1 cellular context compared by ENCODE assay signal in the genomic region with DNA sequence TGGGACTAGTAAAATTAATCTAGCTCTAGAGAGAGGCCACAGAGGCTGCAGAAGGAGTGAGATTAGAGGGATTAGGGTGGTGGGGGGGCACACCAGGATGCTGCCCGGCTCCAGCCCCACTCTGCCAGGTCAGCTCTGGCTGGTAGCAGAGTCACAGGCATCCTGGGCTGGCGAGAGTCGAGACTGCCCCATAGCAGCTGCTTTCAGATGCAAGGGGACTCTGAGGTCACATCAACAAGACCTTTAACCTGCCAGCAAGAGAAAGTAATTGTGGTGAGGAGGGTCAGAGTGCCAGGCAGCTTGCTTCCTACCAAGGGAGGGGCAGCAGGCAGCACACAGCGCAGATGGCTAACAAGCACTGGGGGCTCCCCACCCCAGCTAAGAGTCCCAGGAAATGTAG.
TF ChIP-seq lines count a peak whose summit lies in the region.

No MANE protein-coding gene starts in this region.

TF ChIP-seq in HepG2, 621 proteins besides CTCF, POLR2A, EP300 and RAD21 (continued from another document and continues in another):
- TF ChIP-seq HDAC1 (CRISPR knock-in tag; IDR thresholded peaks at IDR 0.05) (peak; percentile 16; the same call in 1 of the 2 replicates), ZNF782 (CRISPR knock-in tag; IDR thresholded peaks at IDR 0.05; ENCODE audit: borderline replicate concordance) (no peak), KDM4B (CRISPR knock-in tag; IDR thresholded peaks at IDR 0.05) (no peak), RCOR2 (CRISPR knock-in tag; IDR thresholded peaks at IDR 0.05) (no peak), ZFAT (CRISPR knock-in tag; conservative IDR thresholded peaks at IDR 0.05) (no peak), HIVEP1 (CRISPR knock-in tag; IDR thresholded peaks at IDR 0.05) (no peak), PHF21A (CRISPR knock-in tag; IDR thresholded peaks at IDR 0.05) (peak; percentile 40; the same call in 1 of the 2 replicates), ZNF253 (CRISPR knock-in tag; IDR thresholded peaks at IDR 0.05; ENCODE audit: borderline replicate concordance) (no peak), SIN3A (IDR thresholded peaks at IDR 0.05; ENCODE audit: borderline replicate concordance, low read depth, low read length) (no peak), SAP130 (CRISPR knock-in tag; IDR thresholded peaks at IDR 0.05; ENCODE audit: low read depth) (peak; percentile 26), GATAD2A (CRISPR knock-in tag; IDR thresholded peaks at IDR 0.05) (peak; percentile 23; the same call in 1 of the 2 replicates), ZFP36L2 (CRISPR knock-in tag; IDR thresholded peaks at IDR 0.05) (no peak), TRIM24 (CRISPR knock-in tag; IDR thresholded peaks at IDR 0.05) (no peak), HMG20A (CRISPR knock-in tag; IDR thresholded peaks at IDR 0.05; ENCODE audit: borderline replicate concordance) (no peak), NR2F2 (IDR thresholded peaks at IDR 0.05; ENCODE audit: borderline replicate concordance, low read depth) (peak; percentile 64; the same call in 1 of the 2 replicates), NCOA5 (CRISPR knock-in tag; IDR thresholded peaks at IDR 0.05) (no peak), FOXA1 (IDR thresholded peaks at IDR 0.05) (no peak), FOXA1 (CRISPR knock-in tag; IDR thresholded peaks at IDR 0.05) (peak; percentile 32; the same call in 1 of the 2 replicates), ZKSCAN8 (CRISPR knock-in tag; IDR thresholded peaks at IDR 0.05; ENCODE audit: borderline replicate concordance) (no peak), MIER3 (CRISPR knock-in tag; IDR thresholded peaks at IDR 0.05; ENCODE audit: borderline replicate concordance) (no peak), ZNF761 (CRISPR knock-in tag; conservative IDR thresholded peaks at IDR 0.05) (no peak), ZNF432 (CRISPR knock-in tag; IDR thresholded peaks at IDR 0.05; ENCODE audit: borderline replicate concordance) (no peak), KAT2B (IDR thresholded peaks at IDR 0.05; ENCODE audit: borderline replicate concordance, low read depth, low read length) (no peak), RXRB (CRISPR knock-in tag; IDR thresholded peaks at IDR 0.05; ENCODE audit: borderline replicate concordance) (peak; percentile 68; the same call in 1 of the 2 replicates), HOXA5 (CRISPR knock-in tag; IDR thresholded peaks at IDR 0.05) (no peak), RFXAP (CRISPR knock-in tag; IDR thresholded peaks at IDR 0.05; ENCODE audit: borderline replicate concordance) (no peak), ZFP82 (CRISPR knock-in tag; IDR thresholded peaks at IDR 0.05; ENCODE audit: borderline replicate concordance) (no peak), HNRNPH1 (optimal IDR thresholded peaks at IDR 0.05; ENCODE audit: low read depth, low read length) (no peak), TCF12 (IDR thresholded peaks at IDR 0.05) (no peak), TCF12 (CRISPR knock-in tag; IDR thresholded peaks at IDR 0.05) (no peak), ZBTB42 (CRISPR knock-in tag; IDR thresholded peaks at IDR 0.05) (no peak), ZNF30 (CRISPR knock-in tag; IDR thresholded peaks at IDR 0.05) (no peak), FOXA3 (CRISPR knock-in tag; IDR thresholded peaks at IDR 0.05) (peak; percentile 28; the same call in 1 of the 2 replicates)
- TF ChIP-seq, protein P1, sequence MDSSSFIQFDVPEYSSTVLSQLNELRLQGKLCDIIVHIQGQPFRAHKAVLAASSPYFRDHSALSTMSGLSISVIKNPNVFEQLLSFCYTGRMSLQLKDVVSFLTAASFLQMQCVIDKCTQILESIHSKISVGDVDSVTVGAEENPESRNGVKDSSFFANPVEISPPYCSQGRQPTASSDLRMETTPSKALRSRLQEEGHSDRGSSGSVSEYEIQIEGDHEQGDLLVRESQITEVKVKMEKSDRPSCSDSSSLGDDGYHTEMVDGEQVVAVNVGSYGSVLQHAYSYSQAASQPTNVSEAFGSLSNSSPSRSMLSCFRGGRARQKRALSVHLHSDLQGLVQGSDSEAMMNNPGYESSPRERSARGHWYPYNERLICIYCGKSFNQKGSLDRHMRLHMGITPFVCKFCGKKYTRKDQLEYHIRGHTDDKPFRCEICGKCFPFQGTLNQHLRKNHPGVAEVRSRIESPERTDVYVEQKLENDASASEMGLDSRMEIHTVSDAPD (CRISPR knock-in tag; IDR thresholded peaks at IDR 0.05) = no peak
- TF ChIP-seq, protein P2, sequence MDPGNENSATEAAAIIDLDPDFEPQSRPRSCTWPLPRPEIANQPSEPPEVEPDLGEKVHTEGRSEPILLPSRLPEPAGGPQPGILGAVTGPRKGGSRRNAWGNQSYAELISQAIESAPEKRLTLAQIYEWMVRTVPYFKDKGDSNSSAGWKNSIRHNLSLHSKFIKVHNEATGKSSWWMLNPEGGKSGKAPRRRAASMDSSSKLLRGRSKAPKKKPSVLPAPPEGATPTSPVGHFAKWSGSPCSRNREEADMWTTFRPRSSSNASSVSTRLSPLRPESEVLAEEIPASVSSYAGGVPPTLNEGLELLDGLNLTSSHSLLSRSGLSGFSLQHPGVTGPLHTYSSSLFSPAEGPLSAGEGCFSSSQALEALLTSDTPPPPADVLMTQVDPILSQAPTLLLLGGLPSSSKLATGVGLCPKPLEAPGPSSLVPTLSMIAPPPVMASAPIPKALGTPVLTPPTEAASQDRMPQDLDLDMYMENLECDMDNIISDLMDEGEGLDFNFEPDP (CRISPR knock-in tag; conservative IDR thresholded peaks at IDR 0.05) = no peak
- TF ChIP-seq, protein P3, sequence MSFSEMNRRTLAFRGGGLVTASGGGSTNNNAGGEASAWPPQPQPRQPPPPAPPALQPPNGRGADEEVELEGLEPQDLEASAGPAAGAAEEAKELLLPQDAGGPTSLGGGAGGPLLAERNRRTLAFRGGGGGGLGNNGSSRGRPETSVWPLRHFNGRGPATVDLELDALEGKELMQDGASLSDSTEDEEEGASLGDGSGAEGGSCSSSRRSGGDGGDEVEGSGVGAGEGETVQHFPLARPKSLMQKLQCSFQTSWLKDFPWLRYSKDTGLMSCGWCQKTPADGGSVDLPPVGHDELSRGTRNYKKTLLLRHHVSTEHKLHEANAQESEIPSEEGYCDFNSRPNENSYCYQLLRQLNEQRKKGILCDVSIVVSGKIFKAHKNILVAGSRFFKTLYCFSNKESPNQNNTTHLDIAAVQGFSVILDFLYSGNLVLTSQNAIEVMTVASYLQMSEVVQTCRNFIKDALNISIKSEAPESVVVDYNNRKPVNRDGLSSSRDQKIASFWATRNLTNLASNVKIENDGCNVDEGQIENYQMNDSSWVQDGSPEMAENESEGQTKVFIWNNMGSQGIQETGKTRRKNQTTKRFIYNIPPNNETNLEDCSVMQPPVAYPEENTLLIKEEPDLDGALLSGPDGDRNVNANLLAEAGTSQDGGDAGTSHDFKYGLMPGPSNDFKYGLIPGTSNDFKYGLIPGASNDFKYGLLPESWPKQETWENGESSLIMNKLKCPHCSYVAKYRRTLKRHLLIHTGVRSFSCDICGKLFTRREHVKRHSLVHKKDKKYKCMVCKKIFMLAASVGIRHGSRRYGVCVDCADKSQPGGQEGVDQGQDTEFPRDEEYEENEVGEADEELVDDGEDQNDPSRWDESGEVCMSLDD (CRISPR knock-in tag; IDR thresholded peaks at IDR 0.05; ENCODE audit: borderline replicate concordance) = no peak
- TF ChIP-seq, protein P4, sequence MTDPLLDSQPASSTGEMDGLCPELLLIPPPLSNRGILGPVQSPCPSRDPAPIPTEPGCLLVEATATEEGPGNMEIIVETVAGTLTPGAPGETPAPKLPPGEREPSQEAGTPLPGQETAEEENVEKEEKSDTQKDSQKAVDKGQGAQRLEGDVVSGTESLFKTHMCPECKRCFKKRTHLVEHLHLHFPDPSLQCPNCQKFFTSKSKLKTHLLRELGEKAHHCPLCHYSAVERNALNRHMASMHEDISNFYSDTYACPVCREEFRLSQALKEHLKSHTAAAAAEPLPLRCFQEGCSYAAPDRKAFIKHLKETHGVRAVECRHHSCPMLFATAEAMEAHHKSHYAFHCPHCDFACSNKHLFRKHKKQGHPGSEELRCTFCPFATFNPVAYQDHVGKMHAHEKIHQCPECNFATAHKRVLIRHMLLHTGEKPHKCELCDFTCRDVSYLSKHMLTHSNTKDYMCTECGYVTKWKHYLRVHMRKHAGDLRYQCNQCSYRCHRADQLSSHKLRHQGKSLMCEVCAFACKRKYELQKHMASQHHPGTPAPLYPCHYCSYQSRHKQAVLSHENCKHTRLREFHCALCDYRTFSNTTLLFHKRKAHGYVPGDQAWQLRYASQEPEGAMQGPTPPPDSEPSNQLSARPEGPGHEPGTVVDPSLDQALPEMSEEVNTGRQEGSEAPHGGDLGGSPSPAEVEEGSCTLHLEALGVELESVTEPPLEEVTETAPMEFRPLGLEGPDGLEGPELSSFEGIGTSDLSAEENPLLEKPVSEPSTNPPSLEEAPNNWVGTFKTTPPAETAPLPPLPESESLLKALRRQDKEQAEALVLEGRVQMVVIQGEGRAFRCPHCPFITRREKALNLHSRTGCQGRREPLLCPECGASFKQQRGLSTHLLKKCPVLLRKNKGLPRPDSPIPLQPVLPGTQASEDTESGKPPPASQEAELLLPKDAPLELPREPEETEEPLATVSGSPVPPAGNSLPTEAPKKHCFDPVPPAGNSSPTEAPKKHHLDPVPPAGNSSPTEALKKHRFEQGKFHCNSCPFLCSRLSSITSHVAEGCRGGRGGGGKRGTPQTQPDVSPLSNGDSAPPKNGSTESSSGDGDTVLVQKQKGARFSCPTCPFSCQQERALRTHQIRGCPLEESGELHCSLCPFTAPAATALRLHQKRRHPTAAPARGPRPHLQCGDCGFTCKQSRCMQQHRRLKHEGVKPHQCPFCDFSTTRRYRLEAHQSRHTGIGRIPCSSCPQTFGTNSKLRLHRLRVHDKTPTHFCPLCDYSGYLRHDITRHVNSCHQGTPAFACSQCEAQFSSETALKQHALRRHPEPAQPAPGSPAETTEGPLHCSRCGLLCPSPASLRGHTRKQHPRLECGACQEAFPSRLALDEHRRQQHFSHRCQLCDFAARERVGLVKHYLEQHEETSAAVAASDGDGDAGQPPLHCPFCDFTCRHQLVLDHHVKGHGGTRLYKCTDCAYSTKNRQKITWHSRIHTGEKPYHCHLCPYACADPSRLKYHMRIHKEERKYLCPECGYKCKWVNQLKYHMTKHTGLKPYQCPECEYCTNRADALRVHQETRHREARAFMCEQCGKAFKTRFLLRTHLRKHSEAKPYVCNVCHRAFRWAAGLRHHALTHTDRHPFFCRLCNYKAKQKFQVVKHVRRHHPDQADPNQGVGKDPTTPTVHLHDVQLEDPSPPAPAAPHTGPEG (CRISPR knock-in tag; IDR thresholded peaks at IDR 0.05) = 0 out of 2 replicates have a peak, but pooled peaks have one; percentile 16
- TF ChIP-seq, protein P5, sequence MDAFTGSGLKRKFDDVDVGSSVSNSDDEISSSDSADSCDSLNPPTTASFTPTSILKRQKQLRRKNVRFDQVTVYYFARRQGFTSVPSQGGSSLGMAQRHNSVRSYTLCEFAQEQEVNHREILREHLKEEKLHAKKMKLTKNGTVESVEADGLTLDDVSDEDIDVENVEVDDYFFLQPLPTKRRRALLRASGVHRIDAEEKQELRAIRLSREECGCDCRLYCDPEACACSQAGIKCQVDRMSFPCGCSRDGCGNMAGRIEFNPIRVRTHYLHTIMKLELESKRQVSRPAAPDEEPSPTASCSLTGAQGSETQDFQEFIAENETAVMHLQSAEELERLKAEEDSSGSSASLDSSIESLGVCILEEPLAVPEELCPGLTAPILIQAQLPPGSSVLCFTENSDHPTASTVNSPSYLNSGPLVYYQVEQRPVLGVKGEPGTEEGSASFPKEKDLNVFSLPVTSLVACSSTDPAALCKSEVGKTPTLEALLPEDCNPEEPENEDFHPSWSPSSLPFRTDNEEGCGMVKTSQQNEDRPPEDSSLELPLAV (CRISPR knock-in tag; conservative IDR thresholded peaks at IDR 0.05; ENCODE audit: low read depth) = no peak
- TF ChIP-seq, protein P6, sequence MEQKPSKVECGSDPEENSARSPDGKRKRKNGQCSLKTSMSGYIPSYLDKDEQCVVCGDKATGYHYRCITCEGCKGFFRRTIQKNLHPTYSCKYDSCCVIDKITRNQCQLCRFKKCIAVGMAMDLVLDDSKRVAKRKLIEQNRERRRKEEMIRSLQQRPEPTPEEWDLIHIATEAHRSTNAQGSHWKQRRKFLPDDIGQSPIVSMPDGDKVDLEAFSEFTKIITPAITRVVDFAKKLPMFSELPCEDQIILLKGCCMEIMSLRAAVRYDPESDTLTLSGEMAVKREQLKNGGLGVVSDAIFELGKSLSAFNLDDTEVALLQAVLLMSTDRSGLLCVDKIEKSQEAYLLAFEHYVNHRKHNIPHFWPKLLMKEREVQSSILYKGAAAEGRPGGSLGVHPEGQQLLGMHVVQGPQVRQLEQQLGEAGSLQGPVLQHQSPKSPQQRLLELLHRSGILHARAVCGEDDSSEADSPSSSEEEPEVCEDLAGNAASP (CRISPR knock-in tag; IDR thresholded peaks at IDR 0.05; ENCODE audit: borderline replicate concordance) = peak; percentile 61; the same call in 1 of the 2 replicates
- TF ChIP-seq, protein P7, sequence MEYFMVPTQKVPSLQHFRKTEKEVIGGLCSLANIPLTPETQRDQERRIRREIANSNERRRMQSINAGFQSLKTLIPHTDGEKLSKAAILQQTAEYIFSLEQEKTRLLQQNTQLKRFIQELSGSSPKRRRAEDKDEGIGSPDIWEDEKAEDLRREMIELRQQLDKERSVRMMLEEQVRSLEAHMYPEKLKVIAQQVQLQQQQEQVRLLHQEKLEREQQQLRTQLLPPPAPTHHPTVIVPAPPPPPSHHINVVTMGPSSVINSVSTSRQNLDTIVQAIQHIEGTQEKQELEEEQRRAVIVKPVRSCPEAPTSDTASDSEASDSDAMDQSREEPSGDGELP (IDR thresholded peaks at IDR 0.05; ENCODE audit: borderline replicate concordance, low read depth) = peak; percentile 33; the same call in 1 of the 2 replicates
- TF ChIP-seq, protein P8, sequence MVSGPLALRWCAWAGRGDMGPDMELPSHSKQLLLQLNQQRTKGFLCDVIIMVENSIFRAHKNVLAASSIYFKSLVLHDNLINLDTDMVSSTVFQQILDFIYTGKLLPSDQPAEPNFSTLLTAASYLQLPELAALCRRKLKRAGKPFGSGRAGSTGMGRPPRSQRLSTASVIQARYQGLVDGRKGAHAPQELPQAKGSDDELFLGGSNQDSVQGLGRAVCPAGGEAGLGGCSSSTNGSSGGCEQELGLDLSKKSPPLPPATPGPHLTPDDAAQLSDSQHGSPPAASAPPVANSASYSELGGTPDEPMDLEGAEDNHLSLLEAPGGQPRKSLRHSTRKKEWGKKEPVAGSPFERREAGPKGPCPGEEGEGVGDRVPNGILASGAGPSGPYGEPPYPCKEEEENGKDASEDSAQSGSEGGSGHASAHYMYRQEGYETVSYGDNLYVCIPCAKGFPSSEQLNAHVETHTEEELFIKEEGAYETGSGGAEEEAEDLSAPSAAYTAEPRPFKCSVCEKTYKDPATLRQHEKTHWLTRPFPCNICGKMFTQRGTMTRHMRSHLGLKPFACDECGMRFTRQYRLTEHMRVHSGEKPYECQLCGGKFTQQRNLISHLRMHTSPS (CRISPR knock-in tag; IDR thresholded peaks at IDR 0.05; ENCODE audit: low read depth) = peak; percentile 91
- TF ChIP-seq, protein P9, sequence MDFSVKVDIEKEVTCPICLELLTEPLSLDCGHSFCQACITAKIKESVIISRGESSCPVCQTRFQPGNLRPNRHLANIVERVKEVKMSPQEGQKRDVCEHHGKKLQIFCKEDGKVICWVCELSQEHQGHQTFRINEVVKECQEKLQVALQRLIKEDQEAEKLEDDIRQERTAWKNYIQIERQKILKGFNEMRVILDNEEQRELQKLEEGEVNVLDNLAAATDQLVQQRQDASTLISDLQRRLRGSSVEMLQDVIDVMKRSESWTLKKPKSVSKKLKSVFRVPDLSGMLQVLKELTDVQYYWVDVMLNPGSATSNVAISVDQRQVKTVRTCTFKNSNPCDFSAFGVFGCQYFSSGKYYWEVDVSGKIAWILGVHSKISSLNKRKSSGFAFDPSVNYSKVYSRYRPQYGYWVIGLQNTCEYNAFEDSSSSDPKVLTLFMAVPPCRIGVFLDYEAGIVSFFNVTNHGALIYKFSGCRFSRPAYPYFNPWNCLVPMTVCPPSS (IDR thresholded peaks at IDR 0.05) = no peak
